Comparison of ENCODE assay signal across 25 cellular contexts in genomic region chr20:63260521-63260920, GRCh38. TPM values are rescaled to one million over a fixed set of nuclear protein-coding genes. Genes with fewer than 3 reads are reported as not detected.
"Had no signal": no experiment of that assay in that cellular context is flagged by ENCODE, and none has a peak within 500 bp of the region (broad histone marks: within the 10 kb centered on the region; RNA-seq: fewer than 3 reads in every experiment).

No MANE protein-coding gene starts in this region.

- H3K27ac ChIP-seq: breast epithelium, testis, transverse colon had no signal

- H3K27me3 ChIP-seq: testis had no signal

- DNase-seq: activated CD4-positive, alpha-beta T cell treated with anti-CD3 and anti-CD28 coated beads for 36 hours; activated CD4-positive, CD25-positive, alpha-beta regulatory T cell; activated CD8-positive, alpha-beta memory T cell treated with anti-CD3 and anti-CD28 coated beads, Interleukin-2, amount 10 ng/mL, durations not matched to agents 7 days and 5 days; activated CD8-positive, alpha-beta T cell treated with anti-CD3 and anti-CD28 coated beads, Interleukin-2, amount 10 ng/mL, durations not matched to agents 7 days and 5 days; activated naive CD8-positive, alpha-beta T cell treated with anti-CD3 and anti-CD28 coated beads, Interleukin-2, amount 50 U/mL, for 24 hours; activated T-cell treated with anti-CD3 and anti-CD28 coated beads, Interleukin-2, amount 50 U/mL, for 48 hours; amygdala; central memory CD4-positive, alpha-beta T cell; foreskin fibroblast; head of caudate nucleus; naive B cell; posterior cingulate gyrus; stimulated activated CD4-positive, alpha-beta T cell treated with anti-CD3 and anti-CD28 coated beads, Interleukin-12 subunit alpha, Interleukin-12 subunit beta, amount 100 ng/mL, for 4 hours; stimulated activated CD4-positive, alpha-beta T cell treated with anti-CD3 and anti-CD28 coated beads, Interleukin-4, amount 100 ng/mL, for 1 hour; stimulated activated naive CD8-positive, alpha-beta T cell treated with anti-CD3 and anti-CD28 coated beads, Interleukin-15, Interleukin-2, amounts not matched to agents 100 U/mL and 50 U/mL, for 24 hours; T-helper 1 cell; testis; transverse colon had no signal

- H3K4me1 ChIP-seq: breast epithelium, testis, transverse colon had no signal

- H3K36me3 ChIP-seq: breast epithelium, transverse colon had no signal

- H3K4me3 ChIP-seq: breast epithelium, testis, transverse colon had no signal

- H3K9me3 ChIP-seq: breast epithelium, testis, transverse colon had no signal

- ATAC-seq: activated CD4-positive, alpha-beta T cell treated with anti-CD3 and anti-CD28 coated beads for 36 hours; activated CD8-positive, alpha-beta memory T cell treated with anti-CD3 and anti-CD28 coated beads, Interleukin-2, amount 10 ng/mL, durations not matched to agents 7 days and 5 days; activated CD8-positive, alpha-beta T cell treated with anti-CD3 and anti-CD28 coated beads, Interleukin-2, amount 10 ng/mL, durations not matched to agents 7 days and 5 days; activated naive CD8-positive, alpha-beta T cell treated with anti-CD3 and anti-CD28 coated beads, Interleukin-2, amount 50 U/mL, for 24 hours; esophagus mucosa; stimulated activated naive CD8-positive, alpha-beta T cell treated with anti-CD3 and anti-CD28 coated beads, Interleukin-15, Interleukin-2, amounts not matched to agents 100 U/mL and 50 U/mL, for 24 hours had no signal

RNA-seq across cellular contexts. Expression of gene NKAIN4, which starts 6.3 kb away (rescaled TPM):
- total RNA-seq: activated CD4-positive, alpha-beta T cell treated with anti-CD3 and anti-CD28 coated beads for 36 hours; activated CD8-positive, alpha-beta memory T cell treated with anti-CD3 and anti-CD28 coated beads, Interleukin-2, amount 10 ng/mL, durations not matched to agents 7 days and 5 days; activated CD8-positive, alpha-beta T cell treated with anti-CD3 and anti-CD28 coated beads, Interleukin-2, amount 10 ng/mL, durations not matched to agents 7 days and 5 days; activated T-helper 2 cell treated with anti-CD3 and anti-CD28 coated beads, Interferon-gamma antibody, Interleukin-2, Interleukin-4, amounts not matched to agents 10 μg/mL and 5 μg/mL and 100 μg/mL, durations not matched to agents 14 hours and 24 hours and 36 hours; breast epithelium; esophagus mucosa; osteoblast had no signal

RNA-seq across cellular contexts. Expression of gene BIRC7, which starts 24.8 kb away (rescaled TPM):
- total RNA-seq: activated CD8-positive, alpha-beta memory T cell treated with anti-CD3 and anti-CD28 coated beads, Interleukin-2, amount 10 ng/mL, durations not matched to agents 7 days and 5 days; activated T-helper 2 cell treated with anti-CD3 and anti-CD28 coated beads, Interferon-gamma antibody, Interleukin-2, Interleukin-4, amounts not matched to agents 10 μg/mL and 5 μg/mL and 100 μg/mL, durations not matched to agents 14 hours and 24 hours and 36 hours; esophagus mucosa; skeletal muscle tissue had no signal

RNA-seq across cellular contexts. Expression of gene COL20A1, which starts 32.5 kb away (rescaled TPM):
- total RNA-seq: activated CD8-positive, alpha-beta memory T cell treated with anti-CD3 and anti-CD28 coated beads, Interleukin-2, amount 10 ng/mL, durations not matched to agents 7 days and 5 days; activated CD8-positive, alpha-beta T cell treated with anti-CD3 and anti-CD28 coated beads, Interleukin-2, amount 10 ng/mL, durations not matched to agents 7 days and 5 days; activated T-helper 2 cell treated with anti-CD3 and anti-CD28 coated beads, Interferon-gamma antibody, Interleukin-2, Interleukin-4, amounts not matched to agents 10 μg/mL and 5 μg/mL and 100 μg/mL, durations not matched to agents 14 hours and 24 hours and 36 hours; breast epithelium; esophagus mucosa; kidney epithelial cell; lower leg skin; osteoblast had no signal
